27 cellular contexts compared by ENCODE assay signal in the genomic region with DNA sequence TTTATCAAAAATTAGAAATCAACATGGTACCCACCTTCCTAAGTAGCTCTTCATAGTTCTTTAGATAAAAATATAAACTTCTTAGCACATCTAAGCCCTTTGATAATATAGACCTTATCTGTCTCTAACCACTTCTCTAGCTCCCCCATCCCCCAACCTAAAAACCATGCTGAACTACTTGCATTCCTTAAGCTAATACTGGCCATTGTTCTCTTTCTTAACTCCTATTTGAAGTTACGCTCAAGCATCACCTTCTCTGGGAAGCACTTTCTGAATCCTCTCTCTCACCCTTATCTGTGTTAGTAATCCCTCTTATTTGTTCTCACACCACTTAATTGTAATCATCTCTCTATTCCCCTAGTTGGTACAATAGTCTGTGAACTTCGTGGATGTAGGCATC.
"Had no signal": no experiment of that assay in that cellular context is flagged by ENCODE, and none has a peak within 500 bp of the region (broad histone marks: within the 10 kb centered on the region; RNA-seq: fewer than 3 reads in every experiment).

No MANE protein-coding gene starts in this region.

- ATAC-seq: lower lobe of right lung; natural killer cell; right cardiac atrium; sciatic nerve; stimulated activated naive B cell treated with anti-CD40 and anti-IgM and Interleukin-4, amounts not matched to agents 10 μg/mL and 1 μg/mL and 100 μg/mL, for 72 hours; upper lobe of right lung had no signal

- H3K4me1 Mint-ChIP-seq: mesothelial cell of epicardium; natural killer cell; nephron progenitor cell; stimulated activated naive B cell treated with anti-CD40 and anti-IgM and Interleukin-4, amounts not matched to agents 10 μg/mL and 1 μg/mL and 100 μg/mL, for 72 hours had no signal

- H3K4me1 ChIP-seq: lower lobe of right lung, suprapubic skin, tibial artery, upper lobe of right lung had no signal

- H3K27me3 ChIP-seq: ovary, tibial artery, upper lobe of right lung had no signal

- H3K9me3 Mint-ChIP-seq: mesothelial cell of epicardium; naive B cell; natural killer cell; nephron progenitor cell; stimulated activated naive B cell treated with anti-CD40 and anti-IgM and Interleukin-4, amounts not matched to agents 10 μg/mL and 1 μg/mL and 100 μg/mL, for 72 hours; stimulated activated naive CD8-positive, alpha-beta T cell treated with anti-CD3 and anti-CD28 coated beads, Interleukin-15, Interleukin-2, amounts not matched to agents 100 ng/mL and 50 ng/mL, for 24 hours had no signal

- H3K36me3 ChIP-seq: lower lobe of right lung, ovary, suprapubic skin, thoracic aorta, tibial artery, upper lobe of right lung had no signal

- H3K4me3 ChIP-seq: lower lobe of right lung, ovary, skin epidermis, suprapubic skin, thoracic aorta, tibial artery, upper lobe of right lung had no signal

- H3K4me3 Mint-ChIP-seq: mesothelial cell of epicardium; naive B cell; natural killer cell; nephron progenitor cell; stimulated activated naive B cell treated with anti-CD40 and anti-IgM and Interleukin-4, amounts not matched to agents 10 μg/mL and 1 μg/mL and 100 μg/mL, for 72 hours; stimulated activated naive CD8-positive, alpha-beta T cell treated with anti-CD3 and anti-CD28 coated beads, Interleukin-15, Interleukin-2, amounts not matched to agents 100 ng/mL and 50 ng/mL, for 24 hours had no signal

- H3K27ac Mint-ChIP-seq: mesothelial cell of epicardium; naive B cell; natural killer cell; nephron progenitor cell; progenitor cell of endocrine pancreas; stimulated activated naive B cell treated with anti-CD40 and anti-IgM and Interleukin-4, amounts not matched to agents 10 μg/mL and 1 μg/mL and 100 μg/mL, for 72 hours; stimulated activated naive CD8-positive, alpha-beta T cell treated with anti-CD3 and anti-CD28 coated beads, Interleukin-15, Interleukin-2, amounts not matched to agents 100 ng/mL and 50 ng/mL, for 24 hours had no signal

- H3K27ac ChIP-seq: lower lobe of right lung, ovary, skin epidermis, suprapubic skin, thoracic aorta, tibial artery, upper lobe of right lung had no signal

- H3K36me3 Mint-ChIP-seq: mesothelial cell of epicardium; naive B cell; natural killer cell; stimulated activated naive B cell treated with anti-CD40 and anti-IgM and Interleukin-4, amounts not matched to agents 10 μg/mL and 1 μg/mL and 100 μg/mL, for 72 hours had no signal

- H3K9me3 ChIP-seq: lower lobe of right lung, ovary, suprapubic skin, thoracic aorta, tibial artery, upper lobe of right lung had no signal

- DNase-seq: head of caudate nucleus; hippocampal formation; islet precursor cell; lower lobe of right lung; mammary epithelial cell; mesenchymal stem cell; naive B cell; natural killer cell; nephron progenitor cell; ovary; retina; right cardiac atrium; stimulated activated CD4-positive, alpha-beta T cell treated with anti-CD3 and anti-CD28 coated beads, Interleukin-12 subunit alpha, Interleukin-12 subunit beta, amount 100 ng/mL, for 4 hours; stimulated activated CD4-positive, alpha-beta T cell treated with anti-CD3 and anti-CD28 coated beads, Interleukin-15, amount 100 ng/mL, for 24 hours; stimulated activated CD4-positive, alpha-beta T cell treated with anti-CD3 and anti-CD28 coated beads, Interleukin-2, amount 100 ng/mL, for 24 hours; stimulated activated CD4-positive, alpha-beta T cell treated with anti-CD3 and anti-CD28 coated beads, Interleukin-4, amount 100 ng/mL, for 1 hour; stimulated activated naive B cell treated with anti-CD40 and anti-IgM and Interleukin-4, amounts not matched to agents 10 μg/mL and 1 μg/mL and 100 μg/mL, for 72 hours; tibial artery; trophoblast cell; upper lobe of right lung had no signal
